Comparison of ENCODE assay signal across 14 cellular contexts in the genomic region with DNA sequence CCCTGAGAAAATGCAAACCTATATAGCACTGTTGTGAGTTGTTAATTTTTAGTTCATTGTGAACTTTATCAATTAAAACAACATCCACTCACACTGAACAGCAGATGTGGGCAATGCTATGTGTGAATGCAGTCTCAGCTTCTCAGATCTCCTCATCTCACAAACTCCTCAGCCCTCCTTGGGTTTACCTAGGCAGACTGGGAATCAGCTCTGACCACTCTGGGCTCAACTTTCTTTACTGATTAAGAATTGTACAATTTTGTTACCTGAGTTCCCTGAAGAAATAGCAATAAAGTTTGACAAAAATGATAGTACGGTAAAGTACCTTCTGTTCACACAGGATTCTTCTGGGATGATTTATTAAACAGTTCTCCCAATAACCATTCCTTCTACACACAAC.
A peak's percentile ranks its signal among the peaks of the same experiment; 100 is the strongest.
DNase-seq lines count a peak whose midpoint lies in the region; ATAC-seq and TF ChIP-seq lines count a peak whose summit lies in the region.
"Had no signal": no experiment of that assay in that cellular context is flagged by ENCODE, and none has a peak within 500 bp of the region (broad histone marks: within the 10 kb centered on the region; RNA-seq: fewer than 3 reads in every experiment).

No MANE protein-coding gene starts in this region.

- no peak for DNase-seq in GM23338 (ENCODE audit: low spot score)
- DNase-seq in dorsolateral prefrontal cortex = no peak
- no peak for DNase-seq in progenitor cell of endocrine pancreas (ENCODE audit: low spot score, unreplicated experiment)
- DNase-seq in activated CD4-positive, CD25-positive, alpha-beta regulatory T cell (lab: John Stamatoyannopoulos, UW) = no peak
- no peak for DNase-seq in left ventricle myocardium inferior
- DNase-seq: CD4-positive, alpha-beta memory T cell; DMS153; DMS79 treated with DMSO at 0.1 percent for 48 hours; GDM1; HCEC 1CT had no signal

- H3K27ac Mint-ChIP-seq in GM23338 (no peak overlapping the region; the same call in 1 of the 2 replicates), progenitor cell of endocrine pancreas (peak overlapping the region; percentile 8)
- H3K27ac Mint-ChIP-seq: B cell had no signal

- peaks cover 14% of the 10 kb centered on the region for H3K36me3 Mint-ChIP-seq in GM23338 (ENCODE audit: low read depth)
- peaks cover 9% of the 10 kb centered on the region for H3K36me3 Mint-ChIP-seq in progenitor cell of endocrine pancreas (ENCODE audit: insufficient read depth)

- H3K36me3 ChIP-seq in GM23338 (ENCODE audit: insufficient read depth) = no peaks in the 10 kb centered on the region; the same call in 1 of the 2 replicates
- H3K36me3 ChIP-seq in KOPT-K1 (ENCODE audit: insufficient read depth, low read length) = 0 out of 2 replicates have a peak, but pooled peaks cover 5% of the 10 kb centered on the region
- no peaks in the 10 kb centered on the region for H3K36me3 ChIP-seq in left ventricle myocardium inferior

- no peak overlapping the region for H3K27ac ChIP-seq in GM23338 (ENCODE audit: low read depth)
- H3K27ac ChIP-seq in KOPT-K1 (ENCODE audit: low read depth, low read length, poor library complexity, severe bottlenecking) = peak overlapping the region; percentile 67
- H3K27ac ChIP-seq in dorsolateral prefrontal cortex = peak overlapping the region in 14 of 59 donors; percentile 0 to 64 (median 20)
- no peak overlapping the region for H3K27ac ChIP-seq in left ventricle myocardium inferior (replicated peaks)
- H3K27ac ChIP-seq: C4-2B had no signal

- peaks cover 91% of the 10 kb centered on the region for H3K79me2 ChIP-seq in GM23338 (replicated peaks; ENCODE audit: insufficient read depth)

- H3K4me1 ChIP-seq in GM23338 (ENCODE audit: insufficient read depth) (peaks cover 25% of the 10 kb centered on the region), left ventricle myocardium inferior (peaks cover 41% of the 10 kb centered on the region)

- TF ChIP-seq CTCF in GM23338 (conservative IDR thresholded peaks at IDR 0.05; ENCODE audit: low read depth in 2 of 2) (no peak), dorsolateral prefrontal cortex (IDR thresholded peaks at IDR 0.05 in 54 of 56, conservative IDR thresholded peaks at IDR 0.05 in 2 of 56; ENCODE audit: low read depth in 1 of 56, partially characterized antibody in 56 of 56) (no peak), progenitor cell of endocrine pancreas (IDR thresholded peaks at IDR 0.05; ENCODE audit: unreplicated experiment) (no peak), left ventricle myocardium inferior (IDR thresholded peaks at IDR 0.05; ENCODE audit: borderline replicate concordance) (no peak)

- H3K27me3 ChIP-seq in GM23338 (ENCODE audit: insufficient read depth) (no peaks in the 10 kb centered on the region), dorsolateral prefrontal cortex (no peaks in the 10 kb centered on the region), left ventricle myocardium inferior (ENCODE audit: low read depth) (no peaks in the 10 kb centered on the region)

- ATAC-seq in GM23338 = peak; percentile 52
- no peak for ATAC-seq in HG03378 (IDR thresholded peaks at IDR 0.05; ENCODE audit: unreplicated experiment)

- no peaks in the 10 kb centered on the region for H4K20me1 ChIP-seq in GM23338 (replicated peaks; ENCODE audit: insufficient read depth)

- H3K9me3 ChIP-seq in KOPT-K1 (ENCODE audit: insufficient read depth, low read length, poor library complexity, severe bottlenecking) (peaks cover 4% of the 10 kb centered on the region), left ventricle myocardium inferior (replicated peaks) (peaks cover 9% of the 10 kb centered on the region)

- H3K27me3 Mint-ChIP-seq in GM23338 (ENCODE audit: insufficient read depth, low read depth, poor library complexity) (peaks cover 6% of the 10 kb centered on the region), progenitor cell of endocrine pancreas (no peaks in the 10 kb centered on the region)
- H3K27me3 Mint-ChIP-seq: B cell; CD4-positive, alpha-beta memory T cell had no signal

- no peak overlapping the region for H2AFZ ChIP-seq in GM23338

- intact Hi-C loops in dorsolateral prefrontal cortex (cut with DNase I) = loop anchor here (5.0 to 10.0 kb wide), 6 partner anchors 38 to 250 kb away; partner anchors contain the start of genes KMT2E (in 1 of the 2) and SRPK2 (in 1 of the 2)
- intact Hi-C loops in left ventricle myocardium inferior (cut with micrococcal nuclease) = no loop called here

- H3K4me3 Mint-ChIP-seq in GM23338 (no peak overlapping the region), progenitor cell of endocrine pancreas (ENCODE audit: low read depth) (no peak overlapping the region)
- H3K4me3 Mint-ChIP-seq: B cell had no signal

- no peak overlapping the region for H3K4me2 ChIP-seq in GM23338

- H3F3A ChIP-seq in GM23338 (replicated peaks; ENCODE audit: low read depth) = no peaks in the 10 kb centered on the region

- H3K9me3 Mint-ChIP-seq in GM23338 (peaks cover 12% of the 10 kb centered on the region), progenitor cell of endocrine pancreas (ENCODE audit: low read depth) (peaks cover 5% of the 10 kb centered on the region)

- H3K9me2 ChIP-seq in GM23338 (ENCODE audit: insufficient read depth) = no peaks in the 10 kb centered on the region

- H3K4me1 Mint-ChIP-seq in GM23338 (peaks cover 35% of the 10 kb centered on the region), progenitor cell of endocrine pancreas (ENCODE audit: low read depth) (peaks cover 25% of the 10 kb centered on the region)

- no peak overlapping the region for H3K4me3 ChIP-seq in GM23338
- H3K4me3 ChIP-seq in dorsolateral prefrontal cortex = peak overlapping the region in 45 of 59 donors; percentile 4 to 86 (median 71)
- no peak overlapping the region for H3K4me3 ChIP-seq in left ventricle myocardium inferior

TF ChIP-seq in GM23338, 12 proteins besides CTCF, POLR2A, EP300 and RAD21 (continues in another document):
- TF ChIP-seq CREB1 (CRISPR knock-in tag; IDR thresholded peaks at IDR 0.05; ENCODE audit: low read depth) = no peak
- no peak for TF ChIP-seq POLR2AphosphoS5 (IDR thresholded peaks at IDR 0.05; ENCODE audit: low read depth)
- TF ChIP-seq, protein P1, sequence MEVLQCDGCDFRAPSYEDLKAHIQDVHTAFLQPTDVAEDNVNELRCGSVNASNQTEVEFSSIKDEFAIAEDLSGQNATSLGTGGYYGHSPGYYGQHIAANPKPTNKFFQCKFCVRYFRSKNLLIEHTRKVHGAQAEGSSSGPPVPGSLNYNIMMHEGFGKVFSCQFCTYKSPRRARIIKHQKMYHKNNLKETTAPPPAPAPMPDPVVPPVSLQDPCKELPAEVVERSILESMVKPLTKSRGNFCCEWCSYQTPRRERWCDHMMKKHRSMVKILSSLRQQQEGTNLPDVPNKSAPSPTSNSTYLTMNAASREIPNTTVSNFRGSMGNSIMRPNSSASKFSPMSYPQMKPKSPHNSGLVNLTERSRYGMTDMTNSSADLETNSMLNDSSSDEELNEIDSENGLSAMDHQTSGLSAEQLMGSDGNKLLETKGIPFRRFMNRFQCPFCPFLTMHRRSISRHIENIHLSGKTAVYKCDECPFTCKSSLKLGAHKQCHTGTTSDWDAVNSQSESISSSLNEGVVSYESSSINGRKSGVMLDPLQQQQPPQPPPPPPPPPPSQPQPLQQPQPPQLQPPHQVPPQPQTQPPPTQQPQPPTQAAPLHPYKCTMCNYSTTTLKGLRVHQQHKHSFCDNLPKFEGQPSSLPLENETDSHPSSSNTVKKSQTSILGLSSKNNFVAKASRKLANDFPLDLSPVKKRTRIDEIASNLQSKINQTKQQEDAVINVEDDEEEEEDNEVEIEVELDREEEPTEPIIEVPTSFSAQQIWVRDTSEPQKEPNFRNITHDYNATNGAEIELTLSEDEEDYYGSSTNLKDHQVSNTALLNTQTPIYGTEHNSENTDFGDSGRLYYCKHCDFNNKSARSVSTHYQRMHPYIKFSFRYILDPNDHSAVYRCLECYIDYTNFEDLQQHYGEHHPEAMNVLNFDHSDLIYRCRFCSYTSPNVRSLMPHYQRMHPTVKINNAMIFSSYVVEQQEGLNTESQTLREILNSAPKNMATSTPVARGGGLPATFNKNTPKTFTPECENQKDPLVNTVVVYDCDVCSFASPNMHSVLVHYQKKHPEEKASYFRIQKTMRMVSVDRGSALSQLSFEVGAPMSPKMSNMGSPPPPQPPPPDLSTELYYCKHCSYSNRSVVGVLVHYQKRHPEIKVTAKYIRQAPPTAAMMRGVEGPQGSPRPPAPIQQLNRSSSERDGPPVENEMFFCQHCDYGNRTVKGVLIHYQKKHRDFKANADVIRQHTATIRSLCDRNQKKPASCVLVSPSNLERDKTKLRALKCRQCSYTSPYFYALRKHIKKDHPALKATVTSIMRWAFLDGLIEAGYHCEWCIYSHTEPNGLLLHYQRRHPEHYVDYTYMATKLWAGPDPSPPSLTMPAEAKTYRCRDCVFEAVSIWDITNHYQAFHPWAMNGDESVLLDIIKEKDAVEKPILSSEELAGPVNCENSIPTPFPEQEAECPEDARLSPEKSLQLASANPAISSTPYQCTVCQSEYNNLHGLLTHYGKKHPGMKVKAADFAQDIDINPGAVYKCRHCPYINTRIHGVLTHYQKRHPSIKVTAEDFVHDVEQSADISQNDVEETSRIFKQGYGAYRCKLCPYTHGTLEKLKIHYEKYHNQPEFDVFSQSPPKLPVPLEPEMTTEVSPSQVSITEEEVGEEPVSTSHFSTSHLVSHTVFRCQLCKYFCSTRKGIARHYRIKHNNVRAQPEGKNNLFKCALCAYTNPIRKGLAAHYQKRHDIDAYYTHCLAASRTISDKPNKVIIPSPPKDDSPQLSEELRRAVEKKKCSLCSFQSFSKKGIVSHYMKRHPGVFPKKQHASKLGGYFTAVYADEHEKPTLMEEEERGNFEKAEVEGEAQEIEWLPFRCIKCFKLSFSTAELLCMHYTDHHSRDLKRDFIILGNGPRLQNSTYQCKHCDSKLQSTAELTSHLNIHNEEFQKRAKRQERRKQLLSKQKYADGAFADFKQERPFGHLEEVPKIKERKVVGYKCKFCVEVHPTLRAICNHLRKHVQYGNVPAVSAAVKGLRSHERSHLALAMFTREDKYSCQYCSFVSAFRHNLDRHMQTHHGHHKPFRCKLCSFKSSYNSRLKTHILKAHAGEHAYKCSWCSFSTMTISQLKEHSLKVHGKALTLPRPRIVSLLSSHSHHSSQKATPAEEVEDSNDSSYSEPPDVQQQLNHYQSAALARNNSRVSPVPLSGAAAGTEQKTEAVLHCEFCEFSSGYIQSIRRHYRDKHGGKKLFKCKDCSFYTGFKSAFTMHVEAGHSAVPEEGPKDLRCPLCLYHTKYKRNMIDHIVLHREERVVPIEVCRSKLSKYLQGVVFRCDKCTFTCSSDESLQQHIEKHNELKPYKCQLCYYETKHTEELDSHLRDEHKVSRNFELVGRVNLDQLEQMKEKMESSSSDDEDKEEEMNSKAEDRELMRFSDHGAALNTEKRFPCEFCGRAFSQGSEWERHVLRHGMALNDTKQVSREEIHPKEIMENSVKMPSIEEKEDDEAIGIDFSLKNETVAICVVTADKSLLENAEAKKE (CRISPR knock-in tag; IDR thresholded peaks at IDR 0.05) = no peak

Comparison
In these comparisons a context has a peak if more than half of its experiments do, and no peak if none do; other contexts are left out.
1. H3K4me3 ChIP-seq: peak in dorsolateral prefrontal cortex (45 of 59); none in GM23338 (single experiment) and left ventricle myocardium inferior (single experiment).